In the genomic region with DNA sequence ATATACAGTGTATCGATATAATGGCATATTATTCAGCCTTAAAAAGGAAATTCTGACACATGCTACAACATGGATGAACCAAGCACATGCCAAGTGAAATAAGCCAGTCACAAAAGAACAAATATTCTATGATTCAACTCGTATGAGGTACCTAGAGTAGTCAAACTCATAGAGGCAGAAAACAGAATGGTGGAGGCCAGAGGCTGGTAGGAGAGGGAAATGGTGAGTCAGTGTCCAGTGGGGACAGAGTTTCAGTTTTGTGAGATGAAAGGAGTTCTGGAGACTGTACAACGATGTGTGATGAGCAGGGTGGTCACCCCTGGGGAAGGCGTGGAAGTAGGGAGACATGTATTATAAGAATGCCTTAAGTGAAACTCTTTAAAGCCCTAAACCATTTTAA, we compare ENCODE assay signal across 1 cellular context.
TF ChIP-seq lines count a peak whose summit lies in the region.

No MANE protein-coding gene starts in this region.

TF ChIP-seq in GM12891, 5 proteins besides CTCF, POLR2A, EP300 and RAD21:
- TF ChIP-seq SPI1 (IDR thresholded peaks at IDR 0.05; ENCODE audit: low read depth, low read length) (no peak), POLR2AphosphoS5 (IDR thresholded peaks at IDR 0.05; ENCODE audit: low read depth, low read length) (no peak), POU2F2 (IDR thresholded peaks at IDR 0.05; ENCODE audit: low read depth, low read length) (no peak), PAX5 (IDR thresholded peaks at IDR 0.05; ENCODE audit: insufficient read depth, low read length, severe bottlenecking) (no peak), TAF1 (IDR thresholded peaks at IDR 0.05; ENCODE audit: low read depth, low read length) (no peak)
